In genomic region chr10:125344573-125345121, GRCh38 we compare ENCODE assay signal across 10 cellular contexts.
DNase-seq lines count a peak whose midpoint lies in the region; ATAC-seq, FAIRE-seq and TF ChIP-seq lines count a peak whose summit lies in the region.
"Had no signal": no experiment of that assay in that cellular context is flagged by ENCODE, and none has a peak within 500 bp of the region (broad histone marks: within the 10 kb centered on the region; RNA-seq: fewer than 3 reads in every experiment).

No MANE protein-coding gene starts in this region.

- peak overlapping the region in 2 of 4 donors; percentile 44 to 49 for H3K4me3 ChIP-seq in pancreas

- H3K27ac ChIP-seq in VCaP (peak overlapping the region; percentile 90), pancreas (peak overlapping the region in 2 of 4 donors; percentile 7 to 31)

- peaks cover 0 to 6% (median 6%) of the 10 kb centered on the region in 3 donors for H3K4me1 ChIP-seq in pancreas

- no peaks in the 10 kb centered on the region for H3K36me3 ChIP-seq in pancreas

- H3K9me3 ChIP-seq in pancreas: no peaks in the 10 kb centered on the region

- peak; percentile 84 for ATAC-seq in HG02938 (IDR thresholded peaks at IDR 0.05; ENCODE audit: unreplicated experiment)
- peak; percentile 82 to 95 (median 94) for ATAC-seq in pancreas
- no peak for ATAC-seq in activated CD4-positive, CD25-positive, alpha-beta regulatory T cell treated with anti-CD3 and anti-CD28 coated beads, Interleukin-2, amount 50 U/mL, for 24 hours

- no peaks in the 10 kb centered on the region for H3K27me3 ChIP-seq in pancreas

- intact Hi-C loops in pancreas (cut with DNase I): no loop called here

- TF ChIP-seq CTCF in VCaP (conservative IDR thresholded peaks at IDR 0.05) (no peak; the same call in 1 of the 2 replicates), pancreas (IDR thresholded peaks at IDR 0.05) (no peak)

- WGBS in pancreas, 2 donors: 8% methylated on average over 14 to 15 of the region's 15 CpGs

- peak; percentile 19 for DNase-seq in GM19239 (ENCODE audit: insufficient read length, low spot score)
- DNase-seq in pancreas: peak; percentile 25 to 64 (median 48)
- DNase-seq in AG08395 (ENCODE audit: low spot score): no peak
- no peak for DNase-seq in OCI-M2 (lab: John Stamatoyannopoulos, UW; ENCODE audit: unreplicated experiment)
- DNase-seq in stimulated activated naive CD4-positive, alpha-beta T cell treated with Interleukin-2 at 50 U/mL for 16 hours (lab: John Stamatoyannopoulos, UW): no peak
- DNase-seq: activated gamma-delta T cell treated with Interleukin-2 at 50 U/mL for 16 hours, NCI-H2029 had no signal

- FAIRE-seq in GM19239 (lab: Jason Lieb, UNC): peak; percentile 42
- no peak for FAIRE-seq in pancreas (lab: Jason Lieb, UNC)

Comparison
In these comparisons a context has a peak if more than half of its experiments do, and no peak if none do; other contexts are left out.
1. DNase-seq: peak in GM19239 (single experiment) and pancreas (6 of 6); none in AG08395 (single experiment), OCI-M2 (single experiment) and stimulated activated naive CD4-positive, alpha-beta T cell treated with Interleukin-2 at 50 U/mL for 16 hours (single experiment).
2. ATAC-seq: peak in HG02938 (single experiment) and pancreas (4 of 4); none in activated CD4-positive, CD25-positive, alpha-beta regulatory T cell treated with anti-CD3 and anti-CD28 coated beads, Interleukin-2, amount 50 U/mL, for 24 hours (0 of 2).